20 cellular contexts compared by ENCODE assay signal in genomic region chr22:19277785-19278184, GRCh38. TPM values are rescaled to one million over a fixed set of nuclear protein-coding genes. Genes with fewer than 3 reads are reported as not detected.
DNase-seq lines count a peak whose midpoint lies in the region; ATAC-seq, FAIRE-seq and TF ChIP-seq lines count a peak whose summit lies in the region.
"Had no signal": no experiment of that assay in that cellular context is flagged by ENCODE, and none has a peak within 500 bp of the region (broad histone marks: within the 10 kb centered on the region; RNA-seq: fewer than 3 reads in every experiment).

No MANE protein-coding gene starts in this region.

- no peaks in the 10 kb centered on the region for H3K4me1 ChIP-seq in right cardiac atrium (ENCODE audit: control insufficient read depth, insufficient read depth, low read length)
- peaks cover 19% of the 10 kb centered on the region for H3K4me1 ChIP-seq in psoas muscle
- H3K4me1 ChIP-seq in thyroid gland = peaks cover 19 to 21% of the 10 kb centered on the region in 2 donors

- peaks cover 23% of the 10 kb centered on the region for H3K4me1 Mint-ChIP-seq in chondrocyte (ENCODE audit: low read depth)
- H3K4me1 Mint-ChIP-seq: CD4-positive, alpha-beta memory T cell had no signal

- H3K9me3 ChIP-seq in right cardiac atrium (ENCODE audit: control insufficient read depth, low read length) (no peaks in the 10 kb centered on the region), psoas muscle (no peaks in the 10 kb centered on the region), thyroid gland (no peaks in the 10 kb centered on the region)

- H3K27me3 ChIP-seq in right cardiac atrium (ENCODE audit: control insufficient read depth, insufficient read depth) = no peaks in the 10 kb centered on the region
- H3K27me3 ChIP-seq in psoas muscle (ENCODE audit: insufficient read depth in 3 of 3, low read length in 2 of 3) = no peaks in the 10 kb centered on the region
- no peaks in the 10 kb centered on the region for H3K27me3 ChIP-seq in thyroid gland

- intact Hi-C loops in right cardiac atrium (cut with DNase I) (no loop called here), cardiac septum (cut with DNase I) (no loop called here), psoas muscle (cut with DNase I) (no loop called here), thyroid gland (cut with DNase I) (no loop called here)

- H3K4me3 Mint-ChIP-seq in chondrocyte (ENCODE audit: unreplicated experiment) = no peak overlapping the region
- H3K4me3 Mint-ChIP-seq: CD4-positive, alpha-beta memory T cell had no signal

- H3K27ac ChIP-seq in right cardiac atrium (ENCODE audit: low read length) = peak overlapping the region; percentile 6
- peak overlapping the region; percentile 74 for H3K27ac ChIP-seq in psoas muscle
- peak overlapping the region in 2 of 3 donors; percentile 60 to 87 for H3K27ac ChIP-seq in thyroid gland
- H3K27ac ChIP-seq: GM23248 had no signal

- H3K36me3 ChIP-seq in psoas muscle (ENCODE audit: insufficient read depth in 1 of 2, low read depth in 1 of 2) (peaks cover 0 to 25% of the 10 kb centered on the region in 2 donors), thyroid gland (no peaks in the 10 kb centered on the region)

- H3K9me3 Mint-ChIP-seq in chondrocyte (ENCODE audit: low read depth) = no peaks in the 10 kb centered on the region
- H3K9me3 Mint-ChIP-seq: CD4-positive, alpha-beta memory T cell had no signal

- WGBS in right cardiac atrium = 94% methylated on average over 8 of the region's 8 CpGs
- WGBS in psoas muscle, 3 donors = 89 to 94% (median 92%) methylated on average over 8 of the region's 8 CpGs
- 94 to 99% methylated on average over 8 of the region's 8 CpGs for WGBS in thyroid gland, 2 donors

- TF ChIP-seq POLR2A in thyroid gland (IDR thresholded peaks at IDR 0.05) = no peak

- ATAC-seq in right cardiac atrium = no peak
- ATAC-seq in psoas muscle = no peak
- ATAC-seq: GM12878 had no signal

- FAIRE-seq in HTR-8/SVneo (lab: Jason Lieb, UNC) = no peak
- FAIRE-seq: GM12878, GM19239, H1 had no signal

- no peak for DNase-seq in right cardiac atrium
- DNase-seq in cardiac septum (ENCODE audit: low spot score) = no peak
- DNase-seq in chondrocyte (ENCODE audit: low spot score) = no peak
- DNase-seq in psoas muscle = no peak
- DNase-seq in thyroid gland = no peak
- no peak for DNase-seq in HTR-8/SVneo (ENCODE audit: insufficient read length, low spot score)
- DNase-seq in stimulated activated naive CD4-positive, alpha-beta T cell (lab: John Stamatoyannopoulos, UW) = no peak
- no peak for DNase-seq in hepatic stellate cell (ENCODE audit: low spot score)
- DNase-seq: 8988T; CD4-positive, alpha-beta memory T cell; COR-L47; DMS153; EL; GDM1; GM23248; H7; HCEC 1CT had no signal

- H3K4me3 ChIP-seq in right cardiac atrium (ENCODE audit: low read length) (no peak overlapping the region), psoas muscle (no peak overlapping the region), thyroid gland (replicated peaks in 1 of 3) (no peak overlapping the region)
- H3K4me3 ChIP-seq: GM12878, GM23248 had no signal

- peaks cover 10% of the 10 kb centered on the region for H3K36me3 Mint-ChIP-seq in chondrocyte (ENCODE audit: low read depth)
- H3K36me3 Mint-ChIP-seq: CD4-positive, alpha-beta memory T cell had no signal

- TF ChIP-seq CTCF in chondrocyte (IDR thresholded peaks at IDR 0.05) (no peak), psoas muscle (IDR thresholded peaks at IDR 0.05) (no peak), thyroid gland (IDR thresholded peaks at IDR 0.05) (no peak)

- peak overlapping the region; percentile 23 for H3K27ac Mint-ChIP-seq in chondrocyte (ENCODE audit: unreplicated experiment)
- H3K27ac Mint-ChIP-seq: CD4-positive, alpha-beta memory T cell had no signal

- H3K27me3 Mint-ChIP-seq in chondrocyte (ENCODE audit: low read depth) = no peaks in the 10 kb centered on the region
- H3K27me3 Mint-ChIP-seq: CD4-positive, alpha-beta memory T cell had no signal

RNA-seq across cellular contexts. Expression of gene CLTCL1, which starts 13.7 kb away (rescaled TPM):
- total RNA-seq in right cardiac atrium (10 to 100 TPM; 16.6 to 26.7 (median 21.7) TPM), cardiac septum (18.0 TPM), chondrocyte (22.5 to 28.3 TPM (median 24.2 TPM) in 3 replicates), psoas muscle (100 to 1,000 TPM in 3 of 4 donors, 10 to 100 TPM in 1; 92.6 to 253 (median 126) TPM), thyroid gland (10 to 100 TPM in 3 of 4 donors, 1 to 10 TPM in 1; 8.5 to 19.2 (median 12.8) TPM)
- polyA plus RNA-seq in right cardiac atrium (19.7 TPM), psoas muscle (10 to 100 TPM; 16.8 to 85.9 (median 78.5) TPM)
- polyA plus RNA-seq: CD4-positive, alpha-beta memory T cell had no signal

Comparison
In these comparisons a context has a peak if more than half of its experiments do, and no peak if none do; other contexts are left out.
1. H3K27ac ChIP-seq: peak in every context shown above with its lines; median percentile 74 in psoas muscle; 74 in thyroid gland; 6 in right cardiac atrium.